Comparison of ENCODE assay signal across 16 cellular contexts in the genomic region with DNA sequence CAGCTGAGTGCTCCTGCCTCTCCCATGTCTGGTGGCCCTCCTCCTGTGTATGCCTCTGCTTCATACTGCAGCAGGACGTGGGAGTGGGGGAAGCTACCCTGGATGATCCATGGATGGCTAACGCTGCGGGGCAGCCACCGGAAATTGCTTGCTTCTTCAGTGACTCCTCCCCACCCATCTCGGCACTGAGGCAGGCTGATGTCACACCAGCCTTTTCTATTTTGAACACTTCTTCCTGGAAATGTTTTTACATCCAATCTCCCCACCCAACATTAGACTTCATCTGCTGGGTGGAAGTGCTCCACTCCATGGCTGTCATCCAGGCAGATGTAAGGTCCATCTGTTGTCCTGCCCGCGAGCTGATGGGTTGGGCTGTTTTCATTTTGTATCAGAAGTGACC. TPM values are rescaled to one million over a fixed set of nuclear protein-coding genes. Genes with fewer than 3 reads are reported as not detected.
DNase-seq lines count a peak whose midpoint lies in the region; ATAC-seq and TF ChIP-seq lines count a peak whose summit lies in the region.
"Had no signal": no experiment of that assay in that cellular context is flagged by ENCODE, and none has a peak within 500 bp of the region (broad histone marks: within the 10 kb centered on the region; RNA-seq: fewer than 3 reads in every experiment).

No MANE protein-coding gene starts in this region.

- H3K27me3 ChIP-seq in gastroesophageal sphincter: no peaks in the 10 kb centered on the region
- H3K27me3 ChIP-seq: neutrophil had no signal

- in situ Hi-C loops in KBM-7 (cut with MboI; ENCODE audit: low pct_unique_long_range_greater_than_20kb, low sequenced_read_pairs): no loop called here

- POLR2A ChIA-PET in HEK293T (lab: Yijun Ruan, JAX): no interaction called here

- TF ChIP-seq POLR2A in gastroesophageal sphincter (IDR thresholded peaks at IDR 0.05): no peak

- WGBS in gastroesophageal sphincter (ENCODE audit: low coverage in 1 of 2), 2 donors: 40 to 50% methylated on average over 2 to 6 of the region's 7 CpGs

- DNase-seq in AG10803 (ENCODE audit: low read depth): peak; percentile 83
- peak; percentile 37 for DNase-seq in KBM-7
- peak; percentile 35 for DNase-seq in myocyte (ENCODE audit: low read depth)
- no peak for DNase-seq in SW480 (ENCODE audit: low spot score)
- no peak for DNase-seq in HEK293T (ENCODE audit: extremely low spot score)
- DNase-seq in islet precursor cell: no peak
- DNase-seq: activated CD4-positive, alpha-beta T cell treated with anti-CD3 and anti-CD28 coated beads for 1 hour; cerebellar nuclear complex; DMS53; hippocampal formation; NCI-H1694 treated with DMSO at 0.1 percent for 48 hours; stimulated activated naive CD8-positive, alpha-beta T cell treated with anti-CD3 and anti-CD28 coated beads, Interleukin-15, amount 100 ng/mL, for 72 hours had no signal

- no peak for TF ChIP-seq EP300 in gastroesophageal sphincter (IDR thresholded peaks at IDR 0.05)

- TF ChIP-seq CTCF in AG10803 (conservative IDR thresholded peaks at IDR 0.05; ENCODE audit: low read length): no peak
- TF ChIP-seq CTCF in gastroesophageal sphincter (IDR thresholded peaks at IDR 0.05): no peak

- H3K27ac ChIP-seq in gastroesophageal sphincter: peak overlapping the region in 3 of 4 donors; percentile 22 to 65 (median 62)
- H3K27ac ChIP-seq: neutrophil had no signal

- CTCF ChIA-PET in HEK293T (lab: Yijun Ruan, JAX): no interaction called here

- ATAC-seq in gastroesophageal sphincter (peak; percentile 78), HG03175 (IDR thresholded peaks at IDR 0.05; ENCODE audit: unreplicated experiment) (no peak)
- ATAC-seq: stimulated activated naive CD8-positive, alpha-beta T cell treated with anti-CD3 and anti-CD28 coated beads, Interleukin-15, amount 100 ng/mL, for 72 hours had no signal

- H3K4me3 ChIP-seq in AG10803 (ENCODE audit: low read length) (no peak overlapping the region), gastroesophageal sphincter (no peak overlapping the region)

- H3K9me3 ChIP-seq in gastroesophageal sphincter: no peaks in the 10 kb centered on the region
- H3K9me3 ChIP-seq: neutrophil had no signal

- H3K4me1 ChIP-seq in gastroesophageal sphincter: peaks cover 0 to 38% (median 4%) of the 10 kb centered on the region in 3 donors

- H3K36me3 ChIP-seq in gastroesophageal sphincter: peaks cover 0 to 98% of the 10 kb centered on the region in 2 donors
- H3K36me3 ChIP-seq: neutrophil had no signal

TF ChIP-seq in HEK293T, 16 proteins besides CTCF, POLR2A, EP300 and RAD21:
- no peak for TF ChIP-seq ELF4 (IDR thresholded peaks at IDR 0.05)
- no peak for TF ChIP-seq FOXA1 (IDR thresholded peaks at IDR 0.05)
- no peak for TF ChIP-seq HDGF (IDR thresholded peaks at IDR 0.05; ENCODE audit: borderline replicate concordance)
- TF ChIP-seq, protein P1, sequence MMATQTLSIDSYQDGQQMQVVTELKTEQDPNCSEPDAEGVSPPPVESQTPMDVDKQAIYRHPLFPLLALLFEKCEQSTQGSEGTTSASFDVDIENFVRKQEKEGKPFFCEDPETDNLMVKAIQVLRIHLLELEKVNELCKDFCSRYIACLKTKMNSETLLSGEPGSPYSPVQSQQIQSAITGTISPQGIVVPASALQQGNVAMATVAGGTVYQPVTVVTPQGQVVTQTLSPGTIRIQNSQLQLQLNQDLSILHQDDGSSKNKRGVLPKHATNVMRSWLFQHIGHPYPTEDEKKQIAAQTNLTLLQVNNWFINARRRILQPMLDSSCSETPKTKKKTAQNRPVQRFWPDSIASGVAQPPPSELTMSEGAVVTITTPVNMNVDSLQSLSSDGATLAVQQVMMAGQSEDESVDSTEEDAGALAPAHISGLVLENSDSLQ (IDR thresholded peaks at IDR 0.05): no peak
- no peak for TF ChIP-seq ZNF384 (IDR thresholded peaks at IDR 0.05)
- no peak for TF ChIP-seq LEF1 (IDR thresholded peaks at IDR 0.05; ENCODE audit: borderline replicate concordance)
- no peak for TF ChIP-seq NFRKB (IDR thresholded peaks at IDR 0.05)
- TF ChIP-seq FOXM1 (IDR thresholded peaks at IDR 0.05; ENCODE audit: borderline replicate concordance): no peak
- TF ChIP-seq SP1 (IDR thresholded peaks at IDR 0.05): no peak
- TF ChIP-seq CTBP1 (IDR thresholded peaks at IDR 0.05; ENCODE audit: borderline replicate concordance): no peak
- no peak for TF ChIP-seq FOXK2 (IDR thresholded peaks at IDR 0.05)
- TF ChIP-seq SUZ12 (IDR thresholded peaks at IDR 0.05): no peak
- no peak for TF ChIP-seq BHLHE40 (IDR thresholded peaks at IDR 0.05; ENCODE audit: borderline replicate concordance)
- TF ChIP-seq L3MBTL2 (conservative IDR thresholded peaks at IDR 0.05): no peak

RNA-seq across cellular contexts. Expression of a gene that starts 58.9 kb away (rescaled TPM):
- not detected for total RNA-seq in gastroesophageal sphincter
- not detected in 2 replicates for total RNA-seq in myocyte
- not detected for polyA plus RNA-seq in myocyte (2012)
- total RNA-seq: T-helper 1 cell treated with Interleukin-12 subunit alpha and Interleukin-12 subunit beta and Interleukin-4 antibody, amounts not matched to agents 30 ng/mL and 1 ng/mL, for 36 hours had no signal

Comparison
In these comparisons a context has a peak if more than half of its experiments do, and no peak if none do; other contexts are left out.
1. DNase-seq: peak in AG10803 (single experiment), KBM-7 (single experiment) and myocyte (single experiment); none in SW480 (single experiment), HEK293T (single experiment) and islet precursor cell (single experiment).